Comparison of ENCODE assay signal across 17 cellular contexts in genomic region chrX:153272070-153272469, GRCh38. TPM values are rescaled to one million over a fixed set of nuclear protein-coding genes. Genes with fewer than 3 reads are reported as not detected.
"Had no signal": no experiment of that assay in that cellular context is flagged by ENCODE, and none has a peak within 500 bp of the region (broad histone marks: within the 10 kb centered on the region; RNA-seq: fewer than 3 reads in every experiment).

No MANE protein-coding gene starts in this region.

RNA-seq across cellular contexts. Expression of gene PNMA6F, which starts 49.5 kb away (rescaled TPM):
- total RNA-seq: activated naive CD4-positive, alpha-beta T cell treated with anti-CD3 and anti-CD28 coated beads for 36 hours; activated naive CD4-positive, alpha-beta T cell treated with anti-CD3 and anti-CD28 coated beads, Interleukin-2, amount 50 U/mL, for 72 hours; activated naive CD8-positive, alpha-beta T cell treated with anti-CD3 and anti-CD28 coated beads for 36 hours; activated naive CD8-positive, alpha-beta T cell treated with anti-CD3 and anti-CD28 coated beads, Interleukin-2, amount 10 ng/mL, durations not matched to agents 7 days and 5 days; activated T-cell treated with anti-CD3 and anti-CD28 coated beads, Interleukin-2, amount 50 U/mL, for 4 hours; activated T-cell treated with anti-CD3 and anti-CD28 coated beads, Interleukin-2, amount 50 U/mL, for 72 hours; activated T-helper 1 cell treated with anti-CD3 and anti-CD28 coated beads, Interleukin-12 subunit alpha, Interleukin-12 subunit beta, Interleukin-2, Interleukin-4 antibody, amounts not matched to agents 30 ng/mL and 10 ng/mL and 1 ng/mL, durations not matched to agents 14 hours and 24 hours and 36 hours; activated T-helper 17 cell treated with anti-CD3 and anti-CD28 coated beads, Interleukin-2, amount 50 U/mL, for 72 hours; activated T-helper 2 cell treated with anti-CD3 and anti-CD28 coated beads, Interferon-gamma antibody, Interleukin-2, Interleukin-4, amounts not matched to agents 10 μg/mL and 5 μg/mL and 100 μg/mL, durations not matched to agents 14 hours and 24 hours and 36 hours; ascending aorta; astrocyte; body of pancreas; breast epithelium; bronchial epithelial cell; cardiac muscle cell; cardiac septum had no signal
- polyA plus RNA-seq: adipose tissue, cardiac muscle cell had no signal
